In the genomic region with DNA sequence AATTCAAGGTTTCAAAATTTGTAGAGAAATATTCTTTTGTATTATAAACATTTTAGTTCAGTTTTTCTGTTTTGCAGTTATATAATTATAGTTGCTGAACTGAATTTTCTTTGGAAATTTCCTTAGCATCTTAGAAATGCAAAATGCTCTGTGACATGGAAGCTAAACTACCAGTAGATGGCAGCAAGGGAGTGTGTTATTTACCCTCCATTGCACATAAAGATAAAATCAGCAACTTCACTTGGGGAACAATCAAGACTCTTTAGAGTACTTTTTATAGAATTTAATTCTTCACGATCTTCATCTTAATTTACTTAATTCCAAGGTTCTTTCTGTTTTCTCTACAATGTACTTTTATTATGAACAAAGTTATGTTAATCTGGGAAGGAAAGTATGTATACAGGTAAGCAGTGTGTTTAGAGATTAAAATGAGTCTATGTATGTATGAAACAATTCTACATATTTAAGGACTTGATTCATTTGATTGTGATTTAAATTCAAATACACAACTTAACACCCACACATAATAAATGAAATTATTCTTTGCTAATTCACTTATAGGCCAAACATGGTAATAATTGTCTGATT, we compare ENCODE assay signal across 8 cellular contexts.
A peak's percentile ranks its signal among the peaks of the same experiment; 100 is the strongest.
DNase-seq lines count a peak whose midpoint lies in the region; ATAC-seq and TF ChIP-seq lines count a peak whose summit lies in the region.

No MANE protein-coding gene starts in this region.

- H3K27ac ChIP-seq in HL-60 (replicated peaks) (no peak overlapping the region), colonic mucosa (no peak overlapping the region)

- no peak overlapping the region for H3K4me3 Mint-ChIP-seq in mesothelial cell of epicardium
- no peak overlapping the region for H3K4me3 Mint-ChIP-seq in activated naive CD8-positive, alpha-beta T cell treated with anti-CD3 and anti-CD28 coated beads, Interleukin-2, amount 50 U/mL, for 24 hours

- H3K27ac Mint-ChIP-seq in mesothelial cell of epicardium: no peak overlapping the region
- no peak overlapping the region for H3K27ac Mint-ChIP-seq in activated naive CD8-positive, alpha-beta T cell treated with anti-CD3 and anti-CD28 coated beads, Interleukin-2, amount 50 U/mL, for 24 hours

- H3K36me3 ChIP-seq in colonic mucosa: no peaks in the 10 kb centered on the region

- H3K4me3 ChIP-seq in HL-60 (replicated peaks; ENCODE audit: insufficient read depth, low read length) (no peak overlapping the region), colonic mucosa (no peak overlapping the region)

- intact Hi-C loops in colonic mucosa (cut with DNase I): loop anchor here (5.0 to 10.0 kb wide), 3 partner anchors 137 to 897 kb away; no protein-coding TSS in a partner anchor

- peak; percentile 46 for TF ChIP-seq CTCF in HL-60 (IDR thresholded peaks at IDR 0.05; ENCODE audit: insufficient read depth, low read length)
- TF ChIP-seq CTCF in colonic mucosa (IDR thresholded peaks at IDR 0.05): peak; percentile 63
- TF ChIP-seq CTCF in mesothelial cell of epicardium (IDR thresholded peaks at IDR 0.05; ENCODE audit: unreplicated experiment): peak; percentile 66

- no peaks in the 10 kb centered on the region for H3K9me3 Mint-ChIP-seq in mesothelial cell of epicardium
- H3K9me3 Mint-ChIP-seq in activated naive CD8-positive, alpha-beta T cell treated with anti-CD3 and anti-CD28 coated beads, Interleukin-2, amount 50 U/mL, for 24 hours: no peaks in the 10 kb centered on the region

- DNase-seq in AG20443 (ENCODE audit: low spot score) (peak; percentile 47), HL-60 (ENCODE audit: low read depth in 1 of 2, low spot score in 1 of 2) (peak; percentile 17 to 21), NOMO-1 treated with DMSO at 0.1 percent for 48 hours (lab: John Stamatoyannopoulos, UW; ENCODE audit: unreplicated experiment) (peak; percentile 64), colonic mucosa (no peak), mesothelial cell of epicardium (ENCODE audit: low spot score in 2 of 2, unreplicated experiment in 2 of 2) (no peak)
- no peak for DNase-seq in activated naive CD8-positive, alpha-beta T cell treated with anti-CD3 and anti-CD28 coated beads, Interleukin-2, amount 50 U/mL, for 24 hours
- DNase-seq in activated effector memory CD4-positive, alpha-beta T cell treated with anti-CD3 and anti-CD28 coated beads, Interleukin-2, amount 50 U/mL, for 16 hours: no peak

- peak; percentile 65 for ATAC-seq in GM18517 (IDR thresholded peaks at IDR 0.05; ENCODE audit: unreplicated experiment)
- no peak for ATAC-seq in activated naive CD8-positive, alpha-beta T cell treated with anti-CD3 and anti-CD28 coated beads, Interleukin-2, amount 50 U/mL, for 24 hours

- peaks cover 6% of the 10 kb centered on the region for H3K4me1 Mint-ChIP-seq in mesothelial cell of epicardium
- H3K4me1 Mint-ChIP-seq in activated naive CD8-positive, alpha-beta T cell treated with anti-CD3 and anti-CD28 coated beads, Interleukin-2, amount 50 U/mL, for 24 hours: no peaks in the 10 kb centered on the region

- H3K9me3 ChIP-seq in colonic mucosa: no peaks in the 10 kb centered on the region

- H3K36me3 Mint-ChIP-seq in mesothelial cell of epicardium: peaks cover 3% of the 10 kb centered on the region
- no peaks in the 10 kb centered on the region for H3K36me3 Mint-ChIP-seq in activated naive CD8-positive, alpha-beta T cell treated with anti-CD3 and anti-CD28 coated beads, Interleukin-2, amount 50 U/mL, for 24 hours (ENCODE audit: low read depth)

- H3K27me3 ChIP-seq in HL-60 (ENCODE audit: insufficient read depth, poor library complexity, severe bottlenecking): no peaks in the 10 kb centered on the region
- no peaks in the 10 kb centered on the region for H3K27me3 ChIP-seq in colonic mucosa

- H3K4me1 ChIP-seq in colonic mucosa: no peaks in the 10 kb centered on the region

- no peak overlapping the region for H3K9ac ChIP-seq in colonic mucosa (ENCODE audit: low read depth in 2 of 2, low read length in 2 of 2)

- H3K27me3 Mint-ChIP-seq in mesothelial cell of epicardium (ENCODE audit: low read depth): no peaks in the 10 kb centered on the region
- H3K27me3 Mint-ChIP-seq in activated naive CD8-positive, alpha-beta T cell treated with anti-CD3 and anti-CD28 coated beads, Interleukin-2, amount 50 U/mL, for 24 hours: no peaks in the 10 kb centered on the region

Comparison
In these comparisons a context has a peak if more than half of its experiments do, and no peak if none do; other contexts are left out.
1. DNase-seq: peak in AG20443 (single experiment), HL-60 (2 of 2) and NOMO-1 treated with DMSO at 0.1 percent for 48 hours (single experiment); none in colonic mucosa (single experiment), mesothelial cell of epicardium (0 of 2), activated naive CD8-positive, alpha-beta T cell treated with anti-CD3 and anti-CD28 coated beads, Interleukin-2, amount 50 U/mL, for 24 hours (single experiment) and activated effector memory CD4-positive, alpha-beta T cell treated with anti-CD3 and anti-CD28 coated beads, Interleukin-2, amount 50 U/mL, for 16 hours (single experiment).
2. Peak in every context shown above with its lines, with median percentiles within 50 percentile points of each other: CTCF ChIP-seq.